Comparison of ENCODE assay signal across 7 cellular contexts in the genomic region with DNA sequence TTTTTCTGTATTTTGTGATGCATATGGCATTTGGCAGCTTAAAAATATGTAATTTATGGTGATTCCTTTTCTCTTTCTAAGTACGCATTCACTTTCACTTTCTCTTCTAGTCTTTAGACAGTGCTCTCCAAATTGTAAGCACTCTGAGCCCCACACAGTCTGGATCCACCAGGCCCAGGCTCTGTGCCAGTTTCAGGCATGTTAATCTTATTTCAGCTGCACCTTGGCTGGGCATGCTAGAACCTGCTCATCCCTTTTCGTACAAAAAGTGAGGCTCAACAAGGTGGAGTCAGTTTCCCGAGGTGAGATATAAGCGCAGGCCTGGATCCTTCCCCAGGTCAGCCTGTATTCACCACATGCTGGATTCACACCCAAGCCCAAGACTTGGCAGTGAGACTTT.
DNase-seq lines count a peak whose midpoint lies in the region; ATAC-seq and TF ChIP-seq lines count a peak whose summit lies in the region.

No MANE protein-coding gene starts in this region.

- H3K36me3 Mint-ChIP-seq in T-cell (no peaks in the 10 kb centered on the region), immature natural killer cell (no peaks in the 10 kb centered on the region), nephron progenitor cell (ENCODE audit: low read depth) (no peaks in the 10 kb centered on the region)
- no peaks in the 10 kb centered on the region for H3K36me3 Mint-ChIP-seq in activated T-helper 1 cell treated with anti-CD3 and anti-CD28 coated beads, Interleukin-12 subunit alpha, Interleukin-12 subunit beta, Interleukin-2, Interleukin-4 antibody, amounts not matched to agents 30 ng/mL and 10 ng/mL and 1 ng/mL, durations not matched to agents 14 hours and 24 hours and 36 hours (ENCODE audit: low read depth)

- ATAC-seq in GM18867 (IDR thresholded peaks at IDR 0.05; ENCODE audit: unreplicated experiment) = peak; percentile 89
- ATAC-seq in HG03378 (IDR thresholded peaks at IDR 0.05; ENCODE audit: unreplicated experiment) = peak; percentile 51
- ATAC-seq in T-cell (replicated peaks in 1 of 4) = peak in 3 of 4 experiments; percentile 37 to 59 (median 48)

- intact Hi-C loops in activated T-helper 1 cell treated with anti-CD3 and anti-CD28 coated beads, Interleukin-12 subunit alpha, Interleukin-12 subunit beta, Interleukin-2, Interleukin-4 antibody, amounts not matched to agents 30 ng/mL and 10 ng/mL and 1 ng/mL, durations not matched to agents 14 hours and 24 hours and 36 hours (cut with micrococcal nuclease) = no loop called here

- CTCF ChIA-PET in T-cell (lab: Charles Lee) = interaction anchor here (0.6 to 1.7 kb wide), 5 partner anchors 12 to 81 kb away, joined by 3 to 6 read pairs (median 4); no protein-coding TSS in a partner anchor

- H3K4me1 Mint-ChIP-seq in T-cell (peaks cover 19 to 24% (median 20%) of the 10 kb centered on the region in 3 donors), immature natural killer cell (peaks cover 14 to 20% of the 10 kb centered on the region in 2 donors), nephron progenitor cell (peaks cover 10% of the 10 kb centered on the region)
- H3K4me1 Mint-ChIP-seq in activated T-helper 1 cell treated with anti-CD3 and anti-CD28 coated beads, Interleukin-12 subunit alpha, Interleukin-12 subunit beta, Interleukin-2, Interleukin-4 antibody, amounts not matched to agents 30 ng/mL and 10 ng/mL and 1 ng/mL, durations not matched to agents 14 hours and 24 hours and 36 hours (ENCODE audit: low read depth) = peaks cover 12% of the 10 kb centered on the region

- H3K27ac Mint-ChIP-seq in T-cell = peak overlapping the region in 1 of 2 donors; percentile 77
- peak overlapping the region; percentile 32 to 75 (median 55) for H3K27ac Mint-ChIP-seq in immature natural killer cell
- H3K27ac Mint-ChIP-seq in activated T-helper 1 cell treated with anti-CD3 and anti-CD28 coated beads, Interleukin-12 subunit alpha, Interleukin-12 subunit beta, Interleukin-2, Interleukin-4 antibody, amounts not matched to agents 30 ng/mL and 10 ng/mL and 1 ng/mL, durations not matched to agents 14 hours and 24 hours and 36 hours = no peak overlapping the region
- no peak overlapping the region for H3K27ac Mint-ChIP-seq in nephron progenitor cell

- POLR2A ChIA-PET in T-cell (lab: Charles Lee) = interaction anchor here in 1 of 2 donors (0.6 kb wide), 1 partner anchor 641 kb away, joined by 3 read pairs; no protein-coding TSS in a partner anchor

- H3K4me3 Mint-ChIP-seq in T-cell (peak overlapping the region; percentile 62 to 72 (median 65)), immature natural killer cell (peak overlapping the region; percentile 39 to 81 (median 65)), nephron progenitor cell (no peak overlapping the region)
- H3K4me3 Mint-ChIP-seq in activated T-helper 1 cell treated with anti-CD3 and anti-CD28 coated beads, Interleukin-12 subunit alpha, Interleukin-12 subunit beta, Interleukin-2, Interleukin-4 antibody, amounts not matched to agents 30 ng/mL and 10 ng/mL and 1 ng/mL, durations not matched to agents 14 hours and 24 hours and 36 hours = no peak overlapping the region

- TF ChIP-seq CTCF in nephron progenitor cell (IDR thresholded peaks at IDR 0.05) = no peak

- H3K9me3 Mint-ChIP-seq in T-cell (no peaks in the 10 kb centered on the region), immature natural killer cell (peaks cover 0 to 1% (median 0%) of the 10 kb centered on the region in 6 donors), nephron progenitor cell (peaks cover 3% of the 10 kb centered on the region)
- no peaks in the 10 kb centered on the region for H3K9me3 Mint-ChIP-seq in activated T-helper 1 cell treated with anti-CD3 and anti-CD28 coated beads, Interleukin-12 subunit alpha, Interleukin-12 subunit beta, Interleukin-2, Interleukin-4 antibody, amounts not matched to agents 30 ng/mL and 10 ng/mL and 1 ng/mL, durations not matched to agents 14 hours and 24 hours and 36 hours

- H3K27me3 Mint-ChIP-seq in T-cell = peaks cover 3 to 10% of the 10 kb centered on the region in 2 donors
- peaks cover 0 to 3% (median 3%) of the 10 kb centered on the region in 3 donors for H3K27me3 Mint-ChIP-seq in immature natural killer cell (ENCODE audit: low read depth in 3 of 3)
- peaks cover 17% of the 10 kb centered on the region for H3K27me3 Mint-ChIP-seq in activated T-helper 1 cell treated with anti-CD3 and anti-CD28 coated beads, Interleukin-12 subunit alpha, Interleukin-12 subunit beta, Interleukin-2, Interleukin-4 antibody, amounts not matched to agents 30 ng/mL and 10 ng/mL and 1 ng/mL, durations not matched to agents 14 hours and 24 hours and 36 hours (ENCODE audit: insufficient read depth)
- no peaks in the 10 kb centered on the region for H3K27me3 Mint-ChIP-seq in nephron progenitor cell (ENCODE audit: low read depth, poor library complexity)

- DNase-seq in T-cell (peak in 1 of 34 experiments; percentile 5), immature natural killer cell (peak in 1 of 3 donors; percentile 8), nephron progenitor cell (no peak), NCI-H526 treated with DMSO at 0.1 percent for 48 hours (lab: John Stamatoyannopoulos, UW) (no peak)
- DNase-seq in activated T-helper 1 cell treated with anti-CD3 and anti-CD28 coated beads, Interleukin-12 subunit alpha, Interleukin-12 subunit beta, Interleukin-2, Interleukin-4 antibody, amounts not matched to agents 30 ng/mL and 10 ng/mL and 1 ng/mL, durations not matched to agents 14 hours and 24 hours and 36 hours (ENCODE audit: low spot score) = no peak

Comparison
In these comparisons a context has a peak if more than half of its experiments do, and no peak if none do; other contexts are left out.
1. H3K27ac Mint-ChIP-seq: peak in immature natural killer cell (6 of 6); none in activated T-helper 1 cell treated with anti-CD3 and anti-CD28 coated beads, Interleukin-12 subunit alpha, Interleukin-12 subunit beta, Interleukin-2, Interleukin-4 antibody, amounts not matched to agents 30 ng/mL and 10 ng/mL and 1 ng/mL, durations not matched to agents 14 hours and 24 hours and 36 hours (single experiment) and nephron progenitor cell (single experiment).
2. H3K4me3 Mint-ChIP-seq: peak in T-cell (3 of 3) and immature natural killer cell (5 of 5); none in activated T-helper 1 cell treated with anti-CD3 and anti-CD28 coated beads, Interleukin-12 subunit alpha, Interleukin-12 subunit beta, Interleukin-2, Interleukin-4 antibody, amounts not matched to agents 30 ng/mL and 10 ng/mL and 1 ng/mL, durations not matched to agents 14 hours and 24 hours and 36 hours (single experiment) and nephron progenitor cell (single experiment).
3. Peak in every context shown above with its lines, with median percentiles within 50 percentile points of each other: ATAC-seq.